20 cellular contexts compared by ENCODE assay signal in genomic region chr7:73847941-73848723, GRCh38. TPM values are rescaled to one million over a fixed set of nuclear protein-coding genes. Genes with fewer than 3 reads are reported as not detected.
A peak's percentile ranks its signal among the peaks of the same experiment; 100 is the strongest.
DNase-seq lines count a peak whose midpoint lies in the region; ATAC-seq and TF ChIP-seq lines count a peak whose summit lies in the region.
"Had no signal": no experiment of that assay in that cellular context is flagged by ENCODE, and none has a peak within 500 bp of the region (broad histone marks: within the 10 kb centered on the region; RNA-seq: fewer than 3 reads in every experiment).

No MANE protein-coding gene starts in this region.

- TF ChIP-seq EP300 in tibial nerve (IDR thresholded peaks at IDR 0.05): no peak

- H3K27ac ChIP-seq in left ventricle myocardium inferior (replicated peaks) (no peak overlapping the region), RWPE2 (ENCODE audit: poor library complexity, severe bottlenecking) (peak overlapping the region; percentile 35), tibial nerve (no peak overlapping the region)
- H3K27ac ChIP-seq: C4-2B, HL-60, KMS-11, SK-N-MC had no signal

- ATAC-seq in left ventricle myocardium superior: no peak
- ATAC-seq in RWPE2 (ENCODE audit: low read depth): no peak
- no peak for ATAC-seq in GM21723 (IDR thresholded peaks at IDR 0.05; ENCODE audit: unreplicated experiment)

- H3K27me3 ChIP-seq in left ventricle myocardium inferior (ENCODE audit: low read depth): peaks cover 9% of the 10 kb centered on the region
- no peaks in the 10 kb centered on the region for H3K27me3 ChIP-seq in RWPE2 (ENCODE audit: insufficient read depth, poor library complexity, severe bottlenecking)
- H3K27me3 ChIP-seq in tibial nerve: no peaks in the 10 kb centered on the region

- peak; percentile 1 for DNase-seq in left ventricle myocardium superior
- DNase-seq in left ventricle myocardium inferior: no peak
- DNase-seq in RWPE2 (ENCODE audit: low spot score): no peak
- peak; percentile 45 for DNase-seq in fibroblast of mammary gland (ENCODE audit: low read depth)
- no peak for DNase-seq in DMS153 (lab: John Stamatoyannopoulos, UW)
- DNase-seq in NCI-H2107 (lab: John Stamatoyannopoulos, UW): no peak
- no peak for DNase-seq in tibial nerve (ENCODE audit: low spot score in 2 of 2)
- DNase-seq: 8988T, DMS53, MM.1S, NCI-H1105, NCI-H1694 treated with DMSO at 0.1 percent for 48 hours, NCI-H2171 treated with DMSO at 0.1 percent for 48 hours, NCI-H510A, NCI-H82 had no signal

- no peak overlapping the region for H3K4me3 ChIP-seq in left ventricle myocardium inferior
- H3K4me3 ChIP-seq in RWPE2 (ENCODE audit: severe bottlenecking): no peak overlapping the region
- no peak overlapping the region for H3K4me3 ChIP-seq in fibroblast of mammary gland (ENCODE audit: control insufficient read depth, low read depth, low read length)
- H3K4me3 ChIP-seq in tibial nerve: no peak overlapping the region
- H3K4me3 ChIP-seq: SK-N-MC had no signal

- TF ChIP-seq CTCF in left ventricle myocardium inferior (IDR thresholded peaks at IDR 0.05; ENCODE audit: borderline replicate concordance): no peak
- no peak for TF ChIP-seq CTCF in RWPE2 (IDR thresholded peaks at IDR 0.05; ENCODE audit: poor library complexity, severe bottlenecking)
- TF ChIP-seq CTCF in fibroblast of mammary gland (conservative IDR thresholded peaks at IDR 0.05; ENCODE audit: control insufficient read depth, insufficient read depth, low read depth, low read length): no peak
- TF ChIP-seq CTCF in tibial nerve (IDR thresholded peaks at IDR 0.05): no peak

- intact Hi-C loops in left ventricle myocardium superior (cut with micrococcal nuclease) (no loop called here), left ventricle myocardium inferior (cut with micrococcal nuclease) (no loop called here)

- no peaks in the 10 kb centered on the region for H3K9me3 ChIP-seq in left ventricle myocardium inferior (replicated peaks)
- no peaks in the 10 kb centered on the region for H3K9me3 ChIP-seq in RWPE2 (ENCODE audit: severe bottlenecking)
- no peaks in the 10 kb centered on the region for H3K9me3 ChIP-seq in tibial nerve

- H3K36me3 ChIP-seq in left ventricle myocardium inferior: no peaks in the 10 kb centered on the region
- H3K36me3 ChIP-seq in RWPE2 (ENCODE audit: low read depth): no peaks in the 10 kb centered on the region
- no peaks in the 10 kb centered on the region for H3K36me3 ChIP-seq in tibial nerve

- H3K4me1 ChIP-seq in left ventricle myocardium inferior (peaks cover 12% of the 10 kb centered on the region), RWPE2 (ENCODE audit: insufficient read depth, poor library complexity, severe bottlenecking) (peaks cover 33% of the 10 kb centered on the region), tibial nerve (peaks cover 0 to 43% (median 9%) of the 10 kb centered on the region in 4 donors)

- no peak for TF ChIP-seq POLR2A in tibial nerve (IDR thresholded peaks at IDR 0.05)

- WGBS in tibial nerve, 2 donors: 90 to 91% methylated on average over 10 of the region's 10 CpGs

RNA-seq across cellular contexts. Expression of gene METTL27, which starts 5.8 kb away (rescaled TPM):
- total RNA-seq in left ventricle myocardium superior (0.27 TPM), left ventricle myocardium inferior (0.44 TPM), tibial nerve (1 to 10 TPM in 3 of 4 donors, not detected in 1; 3.6 to 9.2 (median 9.0) TPM)

RNA-seq across cellular contexts. Expression of gene TMEM270, which starts 12.8 kb away (rescaled TPM):
- not detected for total RNA-seq in left ventricle myocardium superior
- total RNA-seq in left ventricle myocardium inferior: not detected
- total RNA-seq in tibial nerve: not detected

RNA-seq across cellular contexts. Expression of gene CLDN4, which starts 17.3 kb away (rescaled TPM):
- not detected for total RNA-seq in left ventricle myocardium superior
- total RNA-seq in left ventricle myocardium inferior: 0.27 TPM
- total RNA-seq in tibial nerve: 1 to 10 TPM in 1 of 4 donors, under 1 TPM in 2, not detected in 1; 0.42 to 2.0 (median 0.66) TPM

Comparison
In these comparisons a context has a peak if more than half of its experiments do, and no peak if none do; other contexts are left out.
1. DNase-seq: peak in left ventricle myocardium superior (single experiment) and fibroblast of mammary gland (single experiment); none in left ventricle myocardium inferior (single experiment), RWPE2 (single experiment), DMS153 (single experiment), NCI-H2107 (single experiment) and tibial nerve (0 of 2).